ENCODE assay signal across 8 cellular contexts in genomic region chr20:62355527-62356142, GRCh38. TPM values are rescaled to one million over a fixed set of nuclear protein-coding genes. Genes with fewer than 3 reads are reported as not detected.
DNase-seq lines count a peak whose midpoint lies in the region; ATAC-seq and TF ChIP-seq lines count a peak whose summit lies in the region.
"Had no signal": no experiment of that assay in that cellular context is flagged by ENCODE, and none has a peak within 500 bp of the region (broad histone marks: within the 10 kb centered on the region; RNA-seq: fewer than 3 reads in every experiment).

No MANE protein-coding gene starts in this region.

- TF ChIP-seq EP300 in tibial nerve (IDR thresholded peaks at IDR 0.05): no peak

- no peaks in the 10 kb centered on the region for H3K27me3 ChIP-seq in tibial nerve

- H3K36me3 ChIP-seq in tibial nerve: peaks cover 0 to 13% (median 0%) of the 10 kb centered on the region in 3 donors

- no peak for TF ChIP-seq CTCF in tibial nerve (IDR thresholded peaks at IDR 0.05)

- ATAC-seq in activated CD4-positive, CD25-positive, alpha-beta regulatory T cell treated with anti-CD3 and anti-CD28 coated beads, Interleukin-2, amount 50 U/mL, for 24 hours: no peak
- no peak for ATAC-seq in HG03108 (IDR thresholded peaks at IDR 0.05; ENCODE audit: unreplicated experiment)

- no peak for TF ChIP-seq POLR2A in tibial nerve (IDR thresholded peaks at IDR 0.05)

- H3K9me3 ChIP-seq in tibial nerve: no peaks in the 10 kb centered on the region

- whole genome bisulfite sequencing in tibial nerve, 2 donors: 14 to 29% methylated on average over 12 to 14 of the region's 19 CpGs

- H3K4me3 ChIP-seq in tibial nerve: peak overlapping the region in 2 of 4 donors; percentile 5 to 14

- DNase-seq in NCI-H2107 treated with DMSO at 0.1 percent for 48 hours (lab: John Stamatoyannopoulos, UW; ENCODE audit: unreplicated experiment) (peak; percentile 27), dermis blood vessel endothelial cell (peak; percentile 58), medulla oblongata (ENCODE audit: extremely low spot score) (peak; percentile 50), tibial nerve (ENCODE audit: low spot score in 2 of 2) (no peak), islet precursor cell (no peak)
- DNase-seq: hippocampal formation had no signal

- H3K4me1 ChIP-seq in tibial nerve: peaks cover 0 to 80% (median 60%) of the 10 kb centered on the region in 4 donors

- peak overlapping the region; percentile 83 to 96 (median 86) for H3K27ac ChIP-seq in tibial nerve

RNA-seq across cellular contexts. Expression of gene LAMA5, which starts 11.5 kb away (rescaled TPM):
- total RNA-seq in dermis blood vessel endothelial cell: 55.8 and 127 TPM in 2 replicates
- total RNA-seq in tibial nerve: 100 to 1,000 TPM in 3 of 4 donors, 10 to 100 TPM in 1; 95.2 to 230 (median 139) TPM

RNA-seq across cellular contexts. Expression of gene RPS21, which starts 31.3 kb away (rescaled TPM):
- 226 and 1,095 TPM in 2 replicates for total RNA-seq in dermis blood vessel endothelial cell
- 1,000 to 10,000 TPM; 1,371 to 3,195 (median 1,826) TPM for total RNA-seq in tibial nerve

RNA-seq across cellular contexts. Expression of gene CABLES2, which starts 51.5 kb away (rescaled TPM):
- total RNA-seq in dermis blood vessel endothelial cell (0.85 and 1.9 TPM in 2 replicates), tibial nerve (1 to 10 TPM; 1.1 to 9.9 (median 6.2) TPM)

RNA-seq across cellular contexts. Expression of gene ADRM1, which starts 52.8 kb away (rescaled TPM):
- total RNA-seq in dermis blood vessel endothelial cell (130 and 158 TPM in 2 replicates), tibial nerve (100 to 1,000 TPM; 111 to 132 (median 129) TPM)

Comparison
In these comparisons a context has a peak if more than half of its experiments do, and no peak if none do; other contexts are left out.
1. DNase-seq: peak in NCI-H2107 treated with DMSO at 0.1 percent for 48 hours (single experiment), dermis blood vessel endothelial cell (single experiment) and medulla oblongata (single experiment); none in tibial nerve (0 of 2) and islet precursor cell (single experiment).